13 cellular contexts compared by ENCODE assay signal in genomic region chr6:109820706-109821350, GRCh38.
A peak's percentile ranks its signal among the peaks of the same experiment; 100 is the strongest.
DNase-seq lines count a peak whose midpoint lies in the region; ATAC-seq and TF ChIP-seq lines count a peak whose summit lies in the region.
"Had no signal": no experiment of that assay in that cellular context is flagged by ENCODE, and none has a peak within 500 bp of the region (broad histone marks: within the 10 kb centered on the region; RNA-seq: fewer than 3 reads in every experiment).

No MANE protein-coding gene starts in this region.

- DNase-seq in glomerular visceral epithelial cell (ENCODE audit: extremely low spot score) (no peak), NAMALWA (ENCODE audit: low spot score) (no peak), activated gamma-delta T cell (lab: John Stamatoyannopoulos, UW) (no peak)
- DNase-seq: CD4-positive, CD25-positive, alpha-beta regulatory T cell; colonic mucosa; NCI-H1694; NCI-H748 treated with DMSO at 0.1 percent for 48 hours; transverse colon had no signal

- no peaks in the 10 kb centered on the region for H3K9me3 ChIP-seq in neutrophil
- H3K9me3 ChIP-seq: colonic mucosa, transverse colon had no signal

- H3K4me3 ChIP-seq in neutrophil (ENCODE audit: low read depth in 1 of 2, low read length in 1 of 2) = no peak overlapping the region
- H3K4me3 ChIP-seq: colonic mucosa, transverse colon had no signal

- no peak for TF ChIP-seq CTCF in neutrophil (IDR thresholded peaks at IDR 0.05)

- peaks cover 56 to 64% of the 10 kb centered on the region in 2 experiments for H3K4me1 ChIP-seq in neutrophil (ENCODE audit: control insufficient read depth in 1 of 2, insufficient read depth in 1 of 2, low read depth in 1 of 2, low read length in 1 of 2)
- H3K4me1 ChIP-seq: colonic mucosa, transverse colon had no signal

- no peaks in the 10 kb centered on the region for H3K36me3 ChIP-seq in neutrophil
- H3K36me3 ChIP-seq: colonic mucosa had no signal

- ATAC-seq in GM18858 (IDR thresholded peaks at IDR 0.05; ENCODE audit: unreplicated experiment) = peak; percentile 70
- peak; percentile 77 for ATAC-seq in GM21515 (IDR thresholded peaks at IDR 0.05; ENCODE audit: unreplicated experiment)
- peak; percentile 72 for ATAC-seq in HG03103 (IDR thresholded peaks at IDR 0.05; ENCODE audit: low read depth, unreplicated experiment)
- ATAC-seq: WTC11 had no signal

- H3K27ac ChIP-seq in neutrophil = peak overlapping the region; percentile 90
- H3K27ac ChIP-seq: colonic mucosa, transverse colon had no signal

- H3K27me3 ChIP-seq in neutrophil = no peaks in the 10 kb centered on the region
- H3K27me3 ChIP-seq: colonic mucosa, transverse colon had no signal
